ENCODE assay signal across 1 cellular context in the genomic region with DNA sequence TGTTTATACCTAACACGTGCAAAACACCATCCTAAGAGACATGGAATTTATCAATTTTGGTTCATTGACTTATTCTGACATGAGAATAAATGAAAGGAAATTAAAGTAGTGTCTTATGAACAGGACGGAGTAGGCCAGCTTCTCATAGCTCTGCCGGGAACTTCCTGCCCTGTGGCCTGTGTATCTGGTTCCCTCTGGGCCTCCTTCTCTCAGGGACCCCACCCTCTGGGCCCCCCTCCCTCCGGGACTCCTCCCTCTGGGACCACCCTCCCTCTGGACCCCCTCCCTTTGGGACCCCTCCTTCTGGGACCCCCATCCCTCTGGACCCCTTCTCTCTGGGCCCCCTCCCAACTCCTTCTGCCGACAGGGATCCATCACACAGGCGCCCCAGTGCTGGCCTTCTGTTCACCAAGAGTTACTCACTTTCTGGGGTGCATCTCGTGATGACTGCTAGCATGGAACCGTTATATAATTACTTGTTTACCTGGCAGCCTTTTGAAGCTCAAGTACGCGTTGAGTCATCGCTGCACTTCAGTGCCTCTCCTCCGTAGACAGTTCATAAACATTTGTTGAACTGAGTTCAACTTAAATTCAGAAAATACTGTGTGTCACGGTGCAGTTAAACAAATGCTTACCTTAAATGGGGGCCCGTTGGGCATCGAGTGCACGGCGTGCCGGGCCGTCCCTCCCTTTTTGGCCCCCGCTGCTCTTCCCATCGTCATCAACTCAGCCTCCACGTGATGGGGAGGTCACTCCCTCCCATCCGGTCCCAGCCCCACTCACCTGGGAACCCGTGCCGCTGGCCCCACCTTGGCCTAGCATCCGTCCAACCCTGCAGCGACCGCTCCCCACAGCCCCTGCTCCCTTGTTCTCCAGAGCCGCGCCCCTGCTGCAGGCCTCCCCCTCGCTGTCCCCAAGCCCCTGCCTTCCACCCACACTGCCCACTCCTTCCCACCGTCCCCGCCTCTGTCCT.
TF ChIP-seq lines count a peak whose summit lies in the region.

No MANE protein-coding gene starts in this region.

TF ChIP-seq in HepG2, 621 proteins besides CTCF, POLR2A, EP300 and RAD21 (continues in another document):
- TF ChIP-seq ZMAT3 (CRISPR knock-in tag; conservative IDR thresholded peaks at IDR 0.05) (peak; percentile 72; the same call in 1 of the 2 replicates), HMGXB3 (CRISPR knock-in tag; IDR thresholded peaks at IDR 0.05; ENCODE audit: borderline replicate concordance) (peak; percentile 77; the same call in 1 of the 2 replicates), ZFP36L1 (CRISPR knock-in tag; IDR thresholded peaks at IDR 0.05) (peak; percentile 61; the same call in 1 of the 2 replicates), ARNTL (CRISPR knock-in tag; IDR thresholded peaks at IDR 0.05) (peak; percentile 85), SKIL (CRISPR knock-in tag; IDR thresholded peaks at IDR 0.05; ENCODE audit: borderline replicate concordance) (peak; percentile 97), GLI4 (CRISPR knock-in tag; IDR thresholded peaks at IDR 0.05; ENCODE audit: borderline replicate concordance) (0 out of 2 replicates have a peak, but pooled peaks have one; percentile 22), ZNF17 (CRISPR knock-in tag; IDR thresholded peaks at IDR 0.05) (0 out of 2 replicates have a peak, but pooled peaks have one; percentile 44), YEATS2 (CRISPR knock-in tag; IDR thresholded peaks at IDR 0.05; ENCODE audit: borderline replicate concordance) (peak; percentile 69; the same call in 1 of the 2 replicates), MIER2 (CRISPR knock-in tag; IDR thresholded peaks at IDR 0.05) (peak; percentile 49; the same call in 1 of the 2 replicates), RBM39 (IDR thresholded peaks at IDR 0.05; ENCODE audit: low read depth, low read length, poor library complexity, severe bottlenecking) (no peak), ZNF83 (CRISPR knock-in tag; IDR thresholded peaks at IDR 0.05; ENCODE audit: borderline replicate concordance) (no peak), RFXANK (CRISPR knock-in tag; IDR thresholded peaks at IDR 0.05) (no peak), FOXP4 (CRISPR knock-in tag; IDR thresholded peaks at IDR 0.05) (peak; percentile 95), BHLHE40 (IDR thresholded peaks at IDR 0.05; ENCODE audit: low read length) (no peak; the same call in none of the 2 replicates), FLYWCH1 (CRISPR knock-in tag; IDR thresholded peaks at IDR 0.05) (0 out of 2 replicates have a peak, but pooled peaks have one; percentile 25), MIER3 (CRISPR knock-in tag; IDR thresholded peaks at IDR 0.05; ENCODE audit: borderline replicate concordance) (peak; percentile 50; the same call in 1 of the 2 replicates), ZNF337 (CRISPR knock-in tag; IDR thresholded peaks at IDR 0.05; ENCODE audit: borderline replicate concordance, low read depth) (0 out of 2 replicates have a peak, but pooled peaks have one; percentile 35), SSRP1 (CRISPR knock-in tag; IDR thresholded peaks at IDR 0.05) (no peak), RARA (CRISPR knock-in tag; IDR thresholded peaks at IDR 0.05) (peak; percentile 99), FOXK1 (CRISPR knock-in tag; IDR thresholded peaks at IDR 0.05; ENCODE audit: borderline replicate concordance, low read depth) (peak; percentile 98), ZNF703 (CRISPR knock-in tag; IDR thresholded peaks at IDR 0.05; ENCODE audit: borderline replicate concordance) (no peak), HIC2 (CRISPR knock-in tag; IDR thresholded peaks at IDR 0.05; ENCODE audit: low read depth) (peak; percentile 74; the same call in 1 of the 2 replicates), GATA4 (IDR thresholded peaks at IDR 0.05; ENCODE audit: borderline replicate concordance, low read depth) (0 out of 2 replicates have a peak, but pooled peaks have one; percentile 41), ZNF780A (CRISPR knock-in tag; IDR thresholded peaks at IDR 0.05) (no peak), TARDBP (CRISPR knock-in tag; IDR thresholded peaks at IDR 0.05) (peak; percentile 71; the same call in 1 of the 2 replicates), ZNF143 (CRISPR knock-in tag; IDR thresholded peaks at IDR 0.05) (no peak), ZNF652 (CRISPR knock-in tag; IDR thresholded peaks at IDR 0.05; ENCODE audit: borderline replicate concordance, low read depth) (peak; percentile 23; the same call in 1 of the 2 replicates), NCOA5 (CRISPR knock-in tag; IDR thresholded peaks at IDR 0.05) (no peak), FOXO1 (CRISPR knock-in tag; IDR thresholded peaks at IDR 0.05) (peak; percentile 91; the same call in 1 of the 2 replicates), TIGD3 (CRISPR knock-in tag; IDR thresholded peaks at IDR 0.05; ENCODE audit: borderline replicate concordance) (no peak), GPN1 (CRISPR knock-in tag; IDR thresholded peaks at IDR 0.05; ENCODE audit: borderline replicate concordance) (no peak), SOX13 (IDR thresholded peaks at IDR 0.05) (peak; percentile 63; the same call in 1 of the 2 replicates), SOX13 (CRISPR knock-in tag; conservative IDR thresholded peaks at IDR 0.05 in 1 of 2, IDR thresholded peaks at IDR 0.05 in 1 of 2) (peak in 1 of 2 experiments; percentile 79; a peak in 2 of 4 replicates), ZNF747 (CRISPR knock-in tag; IDR thresholded peaks at IDR 0.05; ENCODE audit: borderline replicate concordance) (no peak)
- TF ChIP-seq, protein P1, sequence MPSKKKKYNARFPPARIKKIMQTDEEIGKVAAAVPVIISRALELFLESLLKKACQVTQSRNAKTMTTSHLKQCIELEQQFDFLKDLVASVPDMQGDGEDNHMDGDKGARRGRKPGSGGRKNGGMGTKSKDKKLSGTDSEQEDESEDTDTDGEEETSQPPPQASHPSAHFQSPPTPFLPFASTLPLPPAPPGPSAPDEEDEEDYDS (CRISPR knock-in tag; IDR thresholded peaks at IDR 0.05), result 0 out of 2 replicates have a peak, but pooled peaks have one; percentile 49
- TF ChIP-seq, protein P2, sequence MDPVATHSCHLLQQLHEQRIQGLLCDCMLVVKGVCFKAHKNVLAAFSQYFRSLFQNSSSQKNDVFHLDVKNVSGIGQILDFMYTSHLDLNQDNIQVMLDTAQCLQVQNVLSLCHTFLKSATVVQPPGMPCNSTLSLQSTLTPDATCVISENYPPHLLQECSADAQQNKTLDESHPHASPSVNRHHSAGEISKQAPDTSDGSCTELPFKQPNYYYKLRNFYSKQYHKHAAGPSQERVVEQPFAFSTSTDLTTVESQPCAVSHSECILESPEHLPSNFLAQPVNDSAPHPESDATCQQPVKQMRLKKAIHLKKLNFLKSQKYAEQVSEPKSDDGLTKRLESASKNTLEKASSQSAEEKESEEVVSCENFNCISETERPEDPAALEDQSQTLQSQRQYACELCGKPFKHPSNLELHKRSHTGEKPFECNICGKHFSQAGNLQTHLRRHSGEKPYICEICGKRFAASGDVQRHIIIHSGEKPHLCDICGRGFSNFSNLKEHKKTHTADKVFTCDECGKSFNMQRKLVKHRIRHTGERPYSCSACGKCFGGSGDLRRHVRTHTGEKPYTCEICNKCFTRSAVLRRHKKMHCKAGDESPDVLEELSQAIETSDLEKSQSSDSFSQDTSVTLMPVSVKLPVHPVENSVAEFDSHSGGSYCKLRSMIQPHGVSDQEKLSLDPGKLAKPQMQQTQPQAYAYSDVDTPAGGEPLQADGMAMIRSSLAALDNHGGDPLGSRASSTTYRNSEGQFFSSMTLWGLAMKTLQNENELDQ (CRISPR knock-in tag; IDR thresholded peaks at IDR 0.05; ENCODE audit: borderline replicate concordance), result no peak
- TF ChIP-seq, protein P3, sequence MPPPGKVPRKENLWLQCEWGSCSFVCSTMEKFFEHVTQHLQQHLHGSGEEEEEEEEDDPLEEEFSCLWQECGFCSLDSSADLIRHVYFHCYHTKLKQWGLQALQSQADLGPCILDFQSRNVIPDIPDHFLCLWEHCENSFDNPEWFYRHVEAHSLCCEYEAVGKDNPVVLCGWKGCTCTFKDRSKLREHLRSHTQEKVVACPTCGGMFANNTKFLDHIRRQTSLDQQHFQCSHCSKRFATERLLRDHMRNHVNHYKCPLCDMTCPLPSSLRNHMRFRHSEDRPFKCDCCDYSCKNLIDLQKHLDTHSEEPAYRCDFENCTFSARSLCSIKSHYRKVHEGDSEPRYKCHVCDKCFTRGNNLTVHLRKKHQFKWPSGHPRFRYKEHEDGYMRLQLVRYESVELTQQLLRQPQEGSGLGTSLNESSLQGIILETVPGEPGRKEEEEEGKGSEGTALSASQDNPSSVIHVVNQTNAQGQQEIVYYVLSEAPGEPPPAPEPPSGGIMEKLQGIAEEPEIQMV (CRISPR knock-in tag; IDR thresholded peaks at IDR 0.05; ENCODE audit: low read depth), result no peak
- TF ChIP-seq, protein P4, sequence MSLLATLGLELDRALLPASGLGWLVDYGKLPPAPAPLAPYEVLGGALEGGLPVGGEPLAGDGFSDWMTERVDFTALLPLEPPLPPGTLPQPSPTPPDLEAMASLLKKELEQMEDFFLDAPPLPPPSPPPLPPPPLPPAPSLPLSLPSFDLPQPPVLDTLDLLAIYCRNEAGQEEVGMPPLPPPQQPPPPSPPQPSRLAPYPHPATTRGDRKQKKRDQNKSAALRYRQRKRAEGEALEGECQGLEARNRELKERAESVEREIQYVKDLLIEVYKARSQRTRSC (CRISPR knock-in tag; IDR thresholded peaks at IDR 0.05; ENCODE audit: low read depth), result no peak
